Comparison of ENCODE assay signal across 8 cellular contexts in the genomic region with DNA sequence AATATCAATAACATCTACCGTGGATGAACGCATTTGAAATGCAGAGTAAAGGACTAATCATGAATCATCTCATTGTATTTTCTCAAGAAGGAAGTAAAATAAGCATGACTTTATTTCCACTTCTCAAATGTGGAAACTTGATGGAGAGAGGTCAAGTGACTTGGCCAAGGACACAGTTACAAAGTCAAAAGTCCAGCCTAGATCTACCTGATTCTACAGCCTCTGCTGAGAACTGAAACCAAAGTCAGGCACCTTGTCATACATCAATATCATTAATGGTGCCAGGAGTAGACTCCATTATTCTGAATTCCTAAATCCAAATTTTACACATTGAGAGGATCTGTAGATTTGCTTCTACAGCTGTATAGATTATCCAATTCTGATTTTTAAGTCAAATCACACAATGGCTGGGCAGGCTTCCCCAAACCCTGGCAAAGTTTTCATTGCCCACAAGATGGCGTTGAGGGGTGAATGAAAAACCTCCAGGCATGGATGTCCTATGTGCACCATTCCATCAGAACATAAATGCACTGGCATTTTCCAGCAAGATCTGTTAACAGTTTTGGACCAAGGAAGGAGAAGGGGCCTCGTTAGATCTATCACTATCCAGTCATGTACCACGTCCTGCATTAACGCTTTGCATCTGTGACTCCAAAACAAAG.
DNase-seq lines count a peak whose midpoint lies in the region; ATAC-seq and TF ChIP-seq lines count a peak whose summit lies in the region.

No MANE protein-coding gene starts in this region.

- 71% methylated on average over 6 of the region's 6 CpGs for WGBS in hepatocyte (ENCODE audit: low lambda C conversion rate, missing lambda C conversion rate)

- H3K9me2 ChIP-seq in hepatocyte (replicated peaks; ENCODE audit: insufficient read depth): no peaks in the 10 kb centered on the region

- H4K20me1 ChIP-seq in hepatocyte (ENCODE audit: insufficient read depth, poor library complexity, severe bottlenecking): no peaks in the 10 kb centered on the region

- ATAC-seq in HG02588 (IDR thresholded peaks at IDR 0.05; ENCODE audit: unreplicated experiment) (no peak), GM21423 (IDR thresholded peaks at IDR 0.05; ENCODE audit: unreplicated experiment) (no peak)

- no peaks in the 10 kb centered on the region for H3K79me2 ChIP-seq in hepatocyte

- H3K4me3 Mint-ChIP-seq in nephron progenitor cell: no peak overlapping the region

- POLR2A ChIA-PET in HEK293 (lab: Yijun Ruan, JAX): no interaction called here

- H3K36me3 ChIP-seq in HEK293 (ENCODE audit: control insufficient read depth in 2 of 2, insufficient read depth in 1 of 2, low read length in 2 of 2) (no peaks in the 10 kb centered on the region), WERI-Rb-1 (no peaks in the 10 kb centered on the region), hepatocyte (replicated peaks; ENCODE audit: insufficient read depth, low read depth) (no peaks in the 10 kb centered on the region)

- no peak overlapping the region for H3K4me2 ChIP-seq in hepatocyte

- no peaks in the 10 kb centered on the region for H3K9me3 ChIP-seq in HEK293 (ENCODE audit: control insufficient read depth, insufficient read depth, low read depth, low read length)
- no peaks in the 10 kb centered on the region for H3K9me3 ChIP-seq in WERI-Rb-1 (ENCODE audit: severe bottlenecking)
- H3K9me3 ChIP-seq in hepatocyte (ENCODE audit: low read depth): no peaks in the 10 kb centered on the region

- TF ChIP-seq CTCF in HEK293 (tag by site-specific recombination; IDR thresholded peaks at IDR 0.05) (no peak), WERI-Rb-1 (IDR thresholded peaks at IDR 0.05; ENCODE audit: low read depth, low read length) (peak; percentile 55), hepatocyte (IDR thresholded peaks at IDR 0.05; ENCODE audit: poor library complexity) (peak; percentile 54), nephron progenitor cell (IDR thresholded peaks at IDR 0.05) (no peak)

- no peak overlapping the region for H2AFZ ChIP-seq in hepatocyte

- peak; percentile 25 for DNase-seq in A172 (ENCODE audit: low spot score)
- DNase-seq in WERI-Rb-1: peak; percentile 40
- peak; percentile 38 for DNase-seq in hepatocyte (ENCODE audit: low spot score)
- DNase-seq in nephron progenitor cell: no peak
- no peak for DNase-seq in stimulated activated CD4-positive, alpha-beta T cell treated with anti-CD3 and anti-CD28 coated beads, Interleukin-2, amount 100 ng/mL, for 24 hours

- no peaks in the 10 kb centered on the region for H3K4me1 ChIP-seq in HEK293 (ENCODE audit: control insufficient read depth, insufficient read depth, low read length)
- no peaks in the 10 kb centered on the region for H3K4me1 ChIP-seq in hepatocyte (ENCODE audit: insufficient read depth)

- H3K4me1 Mint-ChIP-seq in nephron progenitor cell: peaks cover 66% of the 10 kb centered on the region

- H3K27ac ChIP-seq in HEK293 (ENCODE audit: extremely low read depth, low read depth, low read length) (no peak overlapping the region), WERI-Rb-1 (no peak overlapping the region), hepatocyte (no peak overlapping the region)

- H3K36me3 Mint-ChIP-seq in nephron progenitor cell (ENCODE audit: low read depth): no peaks in the 10 kb centered on the region

- no peak overlapping the region for H3K27ac Mint-ChIP-seq in nephron progenitor cell

- CTCF ChIA-PET in HEK293 (lab: Yijun Ruan, JAX): interaction anchor here (0.5 to 2.3 kb wide), 3 partner anchors 395 to 440 kb away, joined by 3 to 11 read pairs (median 3); partner anchors contain the start of gene MAFB

- H3K27me3 Mint-ChIP-seq in nephron progenitor cell (ENCODE audit: low read depth, poor library complexity): peaks cover 44% of the 10 kb centered on the region

- H3K4me3 ChIP-seq in HEK293 (ENCODE audit: low read depth, low read length): no peak overlapping the region
- H3K4me3 ChIP-seq in WERI-Rb-1 (ENCODE audit: low read depth, low read length): no peak overlapping the region
- H3K4me3 ChIP-seq in hepatocyte: no peak overlapping the region

- H3K9me3 Mint-ChIP-seq in nephron progenitor cell: no peaks in the 10 kb centered on the region

- H3K27me3 ChIP-seq in WERI-Rb-1 (ENCODE audit: insufficient read depth, low read depth, severe bottlenecking) (peaks cover 17% of the 10 kb centered on the region), hepatocyte (peaks cover 9% of the 10 kb centered on the region)

TF ChIP-seq in HEK293, 187 proteins besides CTCF, POLR2A, EP300 and RAD21:
- TF ChIP-seq, protein P1, sequence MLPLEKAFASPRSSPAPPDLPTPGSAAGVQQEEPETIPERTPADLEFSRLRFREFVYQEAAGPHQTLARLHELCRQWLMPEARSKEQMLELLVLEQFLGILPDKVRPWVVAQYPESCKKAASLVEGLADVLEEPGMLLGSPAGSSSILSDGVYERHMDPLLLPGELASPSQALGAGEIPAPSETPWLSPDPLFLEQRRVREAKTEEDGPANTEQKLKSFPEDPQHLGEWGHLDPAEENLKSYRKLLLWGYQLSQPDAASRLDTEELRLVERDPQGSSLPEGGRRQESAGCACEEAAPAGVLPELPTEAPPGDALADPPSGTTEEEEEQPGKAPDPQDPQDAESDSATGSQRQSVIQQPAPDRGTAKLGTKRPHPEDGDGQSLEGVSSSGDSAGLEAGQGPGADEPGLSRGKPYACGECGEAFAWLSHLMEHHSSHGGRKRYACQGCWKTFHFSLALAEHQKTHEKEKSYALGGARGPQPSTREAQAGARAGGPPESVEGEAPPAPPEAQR (tag by site-specific recombination; IDR thresholded peaks at IDR 0.05): no peak
- TF ChIP-seq ZNF677 (tag by site-specific recombination; IDR thresholded peaks at IDR 0.05) (no peak), ZNF654 (tag by site-specific recombination; IDR thresholded peaks at IDR 0.05; ENCODE audit: low read depth) (peak; percentile 34), ZNF423 (tag by site-specific recombination; IDR thresholded peaks at IDR 0.05) (no peak)

Comparison
In these comparisons a context has a peak if more than half of its experiments do, and no peak if none do; other contexts are left out.
1. DNase-seq: peak in A172 (single experiment), WERI-Rb-1 (single experiment) and hepatocyte (single experiment); none in nephron progenitor cell (single experiment) and stimulated activated CD4-positive, alpha-beta T cell treated with anti-CD3 and anti-CD28 coated beads, Interleukin-2, amount 100 ng/mL, for 24 hours (0 of 2).
2. CTCF ChIP-seq: peak in WERI-Rb-1 (single experiment) and hepatocyte (single experiment); none in HEK293 (single experiment) and nephron progenitor cell (single experiment).